Comparison of ENCODE assay signal across 31 cellular contexts in genomic region chr14:69558774-69559173, GRCh38. TPM values are rescaled to one million over a fixed set of nuclear protein-coding genes. Genes with fewer than 3 reads are reported as not detected.
"Had no signal": no experiment of that assay in that cellular context is flagged by ENCODE, and none has a peak within 500 bp of the region (broad histone marks: within the 10 kb centered on the region; RNA-seq: fewer than 3 reads in every experiment).

No MANE protein-coding gene starts in this region.

- ATAC-seq: activated T-cell treated with anti-CD3 and anti-CD28 coated beads, Interleukin-2, amount 50 U/mL, for 72 hours; activated T-helper 17 cell treated with anti-CD3 and anti-CD28 coated beads, Interleukin-2, amount 50 U/mL, for 72 hours; Panc1; T-cell; T-helper 17 cell had no signal

- H3K27me3 ChIP-seq: ascending aorta, MG63 had no signal

- H3K27ac ChIP-seq: ascending aorta, VCaP had no signal

- H3K36me3 Mint-ChIP-seq: activated CD4-positive, alpha-beta memory T cell treated with anti-CD3 and anti-CD28 coated beads for 36 hours; activated naive CD8-positive, alpha-beta T cell treated with anti-CD3 and anti-CD28 coated beads for 36 hours; IgD-negative memory B cell; T-cell had no signal

- H3K4me1 ChIP-seq: ascending aorta had no signal

- H3K9me3 Mint-ChIP-seq: activated CD4-positive, alpha-beta memory T cell treated with anti-CD3 and anti-CD28 coated beads for 36 hours; activated naive CD8-positive, alpha-beta T cell treated with anti-CD3 and anti-CD28 coated beads for 36 hours; activated T-cell treated with anti-CD3 and anti-CD28 coated beads, Interleukin-2, amount 50 U/mL, for 72 hours; activated T-helper 17 cell treated with anti-CD3 and anti-CD28 coated beads, Interleukin-2, amount 50 U/mL, for 72 hours; IgD-negative memory B cell; T-cell had no signal

- H3K36me3 ChIP-seq: ascending aorta, MG63 had no signal

- DNase-seq: activated CD4-positive, alpha-beta memory T cell treated with anti-CD3 and anti-CD28 coated beads for 36 hours; activated CD4-positive, alpha-beta T cell treated with anti-CD3 and anti-CD28 coated beads, Interleukin-2, amount 50 U/mL, for 1 hour; activated CD4-positive, CD25-positive, alpha-beta regulatory T cell; activated effector memory CD4-positive, alpha-beta T cell treated with anti-CD3 and anti-CD28 coated beads, Interleukin-2, amount 50 U/mL, for 16 hours; activated naive CD4-positive, alpha-beta T cell; activated naive CD4-positive, alpha-beta T cell treated with anti-CD3 and anti-CD28 coated beads, Interleukin-2, amount 50 U/mL, for 16 hours; activated naive CD8-positive, alpha-beta T cell treated with anti-CD3 and anti-CD28 coated beads for 36 hours; activated T-cell treated with anti-CD3 and anti-CD28 coated beads, Interleukin-2, amount 50 U/mL, for 1 hour; activated T-cell treated with anti-CD3 and anti-CD28 coated beads, Interleukin-2, amount 50 U/mL, for 72 hours; amniotic stem cell; cerebellar nuclear complex; Kasumi-1; KG1; MG63; NCI-H1048; NCI-H1694; NCI-H1930; NCI-H2081 treated with DMSO at 0.1 percent for 48 hours; NCI-H226; SHP77 treated with DMSO at 0.1 percent for 48 hours; T-cell; T-helper 17 cell; T-helper 9 cell had no signal

- H3K4me3 Mint-ChIP-seq: activated CD4-positive, alpha-beta memory T cell treated with anti-CD3 and anti-CD28 coated beads for 36 hours; activated naive CD8-positive, alpha-beta T cell treated with anti-CD3 and anti-CD28 coated beads for 36 hours; activated T-cell treated with anti-CD3 and anti-CD28 coated beads, Interleukin-2, amount 50 U/mL, for 72 hours; activated T-helper 17 cell treated with anti-CD3 and anti-CD28 coated beads, Interleukin-2, amount 50 U/mL, for 72 hours; IgD-negative memory B cell; T-cell; T-helper 17 cell had no signal

- H3K27ac Mint-ChIP-seq: activated CD4-positive, alpha-beta memory T cell treated with anti-CD3 and anti-CD28 coated beads for 36 hours; activated naive CD8-positive, alpha-beta T cell treated with anti-CD3 and anti-CD28 coated beads for 36 hours; activated T-cell treated with anti-CD3 and anti-CD28 coated beads, Interleukin-2, amount 50 U/mL, for 72 hours; activated T-helper 17 cell treated with anti-CD3 and anti-CD28 coated beads, Interleukin-2, amount 50 U/mL, for 72 hours; IgD-negative memory B cell; T-cell; T-helper 17 cell had no signal

- H3K4me3 ChIP-seq: ascending aorta, MG63 had no signal

- H3K9me3 ChIP-seq: ascending aorta, MG63 had no signal

- H3K4me1 Mint-ChIP-seq: activated naive CD8-positive, alpha-beta T cell treated with anti-CD3 and anti-CD28 coated beads for 36 hours; T-cell had no signal

RNA-seq across cellular contexts. Expression of gene CCDC177, which starts 15.9 kb away (rescaled TPM):
- total RNA-seq: activated CD4-positive, alpha-beta memory T cell treated with anti-CD3 and anti-CD28 coated beads for 36 hours; activated naive CD8-positive, alpha-beta T cell treated with anti-CD3 and anti-CD28 coated beads for 36 hours; activated T-cell treated with anti-CD3 and anti-CD28 coated beads, Interleukin-2, amount 50 U/mL, for 72 hours; activated T-helper 17 cell treated with anti-CD3 and anti-CD28 coated beads, Interleukin-2, amount 50 U/mL, for 72 hours; ascending aorta; bronchial epithelial cell; NCI-H460; RPMI7951; T-cell; T-helper 17 cell had no signal
- polyA plus RNA-seq: IgD-negative memory B cell had no signal
